In the genomic region with DNA sequence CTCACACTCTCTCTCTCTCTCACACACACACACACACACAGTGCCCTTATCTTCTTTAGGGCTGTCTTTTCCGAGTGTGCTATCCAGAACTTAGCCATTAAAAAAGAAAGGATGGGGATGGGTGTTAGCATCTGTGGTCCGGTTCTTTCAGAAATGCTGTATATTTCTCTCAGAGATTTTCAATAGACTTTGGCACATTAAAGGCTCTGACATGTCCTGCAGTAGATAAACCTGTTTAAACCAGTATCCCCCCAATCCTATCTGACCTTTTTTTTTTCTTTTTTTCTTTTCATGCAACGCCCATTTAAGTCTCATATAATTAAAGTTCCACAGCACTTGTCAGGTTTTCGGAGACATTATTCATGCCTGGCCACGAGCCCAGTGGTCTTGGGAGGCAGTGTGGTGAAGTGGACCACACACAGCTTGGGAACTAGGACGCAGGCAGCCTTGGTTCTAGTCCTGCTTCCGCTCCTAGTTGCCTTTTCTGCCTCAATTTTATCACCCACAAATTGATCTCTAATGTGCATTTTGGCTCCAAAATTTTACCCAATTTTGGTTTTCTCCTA, we compare ENCODE assay signal across 30 cellular contexts. TPM values are rescaled to one million over a fixed set of nuclear protein-coding genes. Genes with fewer than 3 reads are reported as not detected.
"Had no signal": no experiment of that assay in that cellular context is flagged by ENCODE, and none has a peak within 500 bp of the region (broad histone marks: within the 10 kb centered on the region; RNA-seq: fewer than 3 reads in every experiment).

No MANE protein-coding gene starts in this region.

- ATAC-seq: left colon; left lung; lower lobe of right lung; naive thymus-derived CD8-positive, alpha-beta T cell; pancreas; psoas muscle; sciatic nerve; stimulated activated naive B cell treated with anti-CD40 and anti-IgM and Interleukin-4, amounts not matched to agents 10 μg/mL and 1 μg/mL and 100 μg/mL, for 72 hours; stimulated activated naive CD8-positive, alpha-beta T cell treated with anti-CD3 and anti-CD28 coated beads, Interleukin-15, Interleukin-2, amounts not matched to agents 100 U/mL and 50 U/mL, for 24 hours had no signal

- FAIRE-seq: islet of Langerhans, kidney, pancreas had no signal

- H3K27ac ChIP-seq: left lung, lower lobe of right lung, pancreas, psoas muscle, skin epidermis, stomach, testis, thyroid gland, transverse colon, upper lobe of left lung, vagina had no signal

- H3K27me3 ChIP-seq: pancreas, testis, thyroid gland, upper lobe of left lung, vagina had no signal

- DNase-seq: immature natural killer cell; kidney; left colon; left lung; lower lobe of right lung; mammary epithelial cell; mesenchymal stem cell; naive thymus-derived CD8-positive, alpha-beta T cell; pancreas; psoas muscle; stimulated activated CD4-positive, alpha-beta T cell treated with anti-CD3 and anti-CD28 coated beads, Interleukin-12 subunit alpha, Interleukin-12 subunit beta, amount 100 ng/mL, for 4 hours; stimulated activated CD4-positive, alpha-beta T cell treated with anti-CD3 and anti-CD28 coated beads, Interleukin-15, amount 100 ng/mL, for 24 hours; stimulated activated CD4-positive, alpha-beta T cell treated with anti-CD3 and anti-CD28 coated beads, Interleukin-2, amount 100 ng/mL, for 24 hours; stimulated activated CD4-positive, alpha-beta T cell treated with anti-CD3 and anti-CD28 coated beads, Interleukin-4, amount 100 ng/mL, for 1 hour; stimulated activated naive B cell treated with anti-CD40 and anti-IgM and Interleukin-4, amounts not matched to agents 10 μg/mL and 1 μg/mL and 100 μg/mL, for 72 hours; stimulated activated naive CD8-positive, alpha-beta T cell treated with anti-CD3 and anti-CD28 coated beads, Interleukin-15, Interleukin-2, amounts not matched to agents 100 U/mL and 50 U/mL, for 24 hours; stomach; testis; thyroid gland; transverse colon; upper lobe of left lung had no signal

- H3K4me1 ChIP-seq: left lung, lower lobe of right lung, pancreas, thyroid gland, transverse colon, upper lobe of left lung had no signal

- H3K36me3 ChIP-seq: left lung, lower lobe of right lung, pancreas, stomach, thyroid gland, transverse colon, upper lobe of left lung, vagina had no signal

- H3K4me3 ChIP-seq: left lung, lower lobe of right lung, pancreas, psoas muscle, skin epidermis, stomach, testis, thyroid gland, transverse colon, upper lobe of left lung, vagina had no signal

- H3K9me3 ChIP-seq: left lung, lower lobe of right lung, pancreas, psoas muscle, stomach, testis, thyroid gland, transverse colon, upper lobe of left lung, vagina had no signal

RNA-seq across cellular contexts. Expression of gene CAV3, which starts 13.3 kb away (rescaled TPM):
- total RNA-seq: kidney; left colon; liver; lower lobe of right lung; mammary epithelial cell; mucosa of gallbladder; naive thymus-derived CD8-positive, alpha-beta T cell; neural crest cell; osteoblast; pancreas; posterior vena cava; sciatic nerve; testis; thyroid gland; transverse colon; vagina had no signal
- polyA plus RNA-seq: immature natural killer cell; liver; mammary epithelial cell; naive thymus-derived CD8-positive, alpha-beta T cell; pancreas had no signal

RNA-seq across cellular contexts. Expression of gene OXTR, which starts 22.6 kb away (rescaled TPM):
- polyA plus RNA-seq: naive thymus-derived CD8-positive, alpha-beta T cell had no signal
